In genomic region chr9:115369322-115369957, GRCh38 we compare ENCODE assay signal across 12 cellular contexts.
DNase-seq lines count a peak whose midpoint lies in the region; ATAC-seq, FAIRE-seq and TF ChIP-seq lines count a peak whose summit lies in the region.
"Had no signal": no experiment of that assay in that cellular context is flagged by ENCODE, and none has a peak within 500 bp of the region (broad histone marks: within the 10 kb centered on the region; RNA-seq: fewer than 3 reads in every experiment).

No MANE protein-coding gene starts in this region.

- DNase-seq in AG09309 (ENCODE audit: low read depth) (peak; percentile 41), MG63 (peak; percentile 89), MCF 10A (ENCODE audit: unreplicated experiment) (peak; percentile 6), keratinocyte (ENCODE audit: low read depth, low spot score) (no peak), colonic mucosa (no peak), kidney tubule cell (ENCODE audit: low spot score) (no peak)
- DNase-seq in stimulated activated CD8-positive, alpha-beta memory T cell treated with anti-CD3 and anti-CD28 coated beads, Interleukin-4, amount 100 ng/mL, for 48 hours = no peak
- DNase-seq: CD8-positive, alpha-beta T cell; central memory CD4-positive, alpha-beta T cell; NCI-H1930 had no signal

- H3K4me3 ChIP-seq in AG09309 (ENCODE audit: control insufficient read depth, low read depth, low read length) (no peak overlapping the region), MG63 (no peak overlapping the region), keratinocyte (ENCODE audit: control insufficient read depth in 2 of 3, extremely low read depth in 1 of 3, insufficient read depth in 2 of 3, low read depth in 1 of 3, low read length in 3 of 3) (no peak overlapping the region), colonic mucosa (no peak overlapping the region)

- H3K9me3 ChIP-seq in MG63 (no peaks in the 10 kb centered on the region), keratinocyte (ENCODE audit: control insufficient read depth, low read depth, low read length) (no peaks in the 10 kb centered on the region), colonic mucosa (no peaks in the 10 kb centered on the region)

- POLR2A ChIA-PET in MCF 10A (lab: Yijun Ruan, JAX) = interaction anchor here (0.6 kb wide), 1 partner anchor 1403 kb away, joined by 3 read pairs; no protein-coding TSS in a partner anchor

- H3K36me3 ChIP-seq in MG63 = no peaks in the 10 kb centered on the region
- no peaks in the 10 kb centered on the region for H3K36me3 ChIP-seq in keratinocyte (ENCODE audit: control insufficient read depth in 2 of 2, extremely low read depth in 1 of 2, insufficient read depth in 2 of 2, low read length in 2 of 2)
- no peaks in the 10 kb centered on the region for H3K36me3 ChIP-seq in colonic mucosa

- H3K4me2 ChIP-seq in keratinocyte (ENCODE audit: control insufficient read depth, extremely low read depth, insufficient read depth, low read depth, low read length) = peak overlapping the region; percentile 52

- BruUV-seq in MCF 10A (replicated peaks; lab: Mats Ljungman, UMichigan) = no TSS peak

- no peaks in the 10 kb centered on the region for H3K27me3 ChIP-seq in MG63
- H3K27me3 ChIP-seq in keratinocyte (ENCODE audit: control insufficient read depth, extremely low read depth, insufficient read depth, low read length) = no peaks in the 10 kb centered on the region
- H3K27me3 ChIP-seq in colonic mucosa = no peaks in the 10 kb centered on the region

- H3K27ac ChIP-seq in keratinocyte (ENCODE audit: control insufficient read depth, insufficient read depth, low read length) (no peak overlapping the region), colonic mucosa (no peak overlapping the region)
- H3K27ac ChIP-seq: parathyroid adenoma had no signal

- peaks cover 24% of the 10 kb centered on the region for H3K4me1 Mint-ChIP-seq in MCF 10A (ENCODE audit: insufficient read depth, unreplicated experiment)

- H2AFZ ChIP-seq in keratinocyte (ENCODE audit: control insufficient read depth, low read length) = no peak overlapping the region
- H2AFZ ChIP-seq: parathyroid adenoma had no signal

- H3K9me1 ChIP-seq in keratinocyte (ENCODE audit: control insufficient read depth, extremely low read depth, insufficient read depth, low read length) = no peaks in the 10 kb centered on the region

- no peaks in the 10 kb centered on the region for H3K27me3 Mint-ChIP-seq in MCF 10A (ENCODE audit: insufficient read depth, unreplicated experiment)

- H3K4me3 Mint-ChIP-seq in MCF 10A (ENCODE audit: unreplicated experiment) = no peak overlapping the region
- H3K4me3 Mint-ChIP-seq: CD8-positive, alpha-beta T cell had no signal

- no peak for ATAC-seq in HG02623 (IDR thresholded peaks at IDR 0.05; ENCODE audit: unreplicated experiment)
- ATAC-seq: CD8-positive, alpha-beta T cell had no signal

- H3K4me1 ChIP-seq in keratinocyte (ENCODE audit: control insufficient read depth, extremely low read depth, insufficient read depth, low read length) = peaks cover 35% of the 10 kb centered on the region
- H3K4me1 ChIP-seq in colonic mucosa = no peaks in the 10 kb centered on the region
- H3K4me1 ChIP-seq: parathyroid adenoma had no signal

- H3K9ac ChIP-seq in keratinocyte (ENCODE audit: control insufficient read depth, extremely low read depth, insufficient read depth, low read length) = no peak overlapping the region
- H3K9ac ChIP-seq in colonic mucosa (ENCODE audit: low read depth in 2 of 2, low read length in 2 of 2) = no peak overlapping the region
- H3K9ac ChIP-seq: parathyroid adenoma had no signal

- H3K27ac Mint-ChIP-seq in MCF 10A (ENCODE audit: low read depth, unreplicated experiment) = no peak overlapping the region
- H3K27ac Mint-ChIP-seq: CD8-positive, alpha-beta T cell had no signal

- H3K79me2 ChIP-seq in keratinocyte (ENCODE audit: control insufficient read depth, insufficient read depth, low read length) = no peaks in the 10 kb centered on the region
- H3K79me2 ChIP-seq: parathyroid adenoma had no signal

- H3K36me3 Mint-ChIP-seq in MCF 10A (ENCODE audit: insufficient read depth, unreplicated experiment) = no peaks in the 10 kb centered on the region
- H3K36me3 Mint-ChIP-seq: CD8-positive, alpha-beta T cell had no signal

- H3K9me3 Mint-ChIP-seq in MCF 10A (ENCODE audit: unreplicated experiment) = no peaks in the 10 kb centered on the region

- intact Hi-C loops in MCF 10A (cut with micrococcal nuclease) = no loop called here
- intact Hi-C loops in colonic mucosa (cut with DNase I) = no loop called here

- TF ChIP-seq CTCF in AG09309 (IDR thresholded peaks at IDR 0.05; ENCODE audit: control insufficient read depth, insufficient read depth, low read depth, low read length, missing control alignments) = no peak
- no peak for TF ChIP-seq CTCF in MCF 10A (IDR thresholded peaks at IDR 0.05; ENCODE audit: unreplicated experiment)
- no peak for TF ChIP-seq CTCF in keratinocyte (optimal IDR thresholded peaks at IDR 0.05 in 1 of 3, IDR thresholded peaks at IDR 0.05 in 1 of 3, conservative IDR thresholded peaks at IDR 0.05 in 1 of 3; ENCODE audit: extremely low read depth in 1 of 3, insufficient read depth in 2 of 3, low read length in 3 of 3)
- TF ChIP-seq CTCF in colonic mucosa (IDR thresholded peaks at IDR 0.05) = no peak

- no peak for FAIRE-seq in keratinocyte (lab: Jason Lieb, UNC)

- H4K20me1 ChIP-seq in keratinocyte (ENCODE audit: control insufficient read depth, extremely low read depth, insufficient read depth, low read length) = no peaks in the 10 kb centered on the region

- dilution Hi-C loops in keratinocyte (cut with MboI; ENCODE audit: extremely low pct_ligation_motif_present, low sequenced_read_pairs) = no loop called here

- CTCF ChIA-PET in MCF 10A (lab: Yijun Ruan, JAX) = interaction anchor here (0.5 to 0.7 kb wide), 4 partner anchors 68 to 467 kb away, joined by 3 read pairs; no protein-coding TSS in a partner anchor

Comparison
In these comparisons a context has a peak if more than half of its experiments do, and no peak if none do; other contexts are left out.
1. DNase-seq: peak in AG09309 (single experiment), MG63 (single experiment) and MCF 10A (single experiment); none in keratinocyte (single experiment), colonic mucosa (single experiment), stimulated activated CD8-positive, alpha-beta memory T cell treated with anti-CD3 and anti-CD28 coated beads, Interleukin-4, amount 100 ng/mL, for 48 hours (single experiment) and kidney tubule cell (single experiment).